Comparison of ENCODE assay signal across 14 cellular contexts in genomic region chr14:77204457-77204796, GRCh38. TPM values are rescaled to one million over a fixed set of nuclear protein-coding genes. Genes with fewer than 3 reads are reported as not detected.
DNase-seq lines count a peak whose midpoint lies in the region; ATAC-seq, FAIRE-seq and TF ChIP-seq lines count a peak whose summit lies in the region.
"Had no signal": no experiment of that assay in that cellular context is flagged by ENCODE, and none has a peak within 500 bp of the region (broad histone marks: within the 10 kb centered on the region; RNA-seq: fewer than 3 reads in every experiment).

No MANE protein-coding gene starts in this region.

- DNase-seq in NCI-H128 (lab: John Stamatoyannopoulos, UW; ENCODE audit: unreplicated experiment) = peak; percentile 47
- peak; percentile 91 for DNase-seq in NCI-H2171 treated with DMSO at 0.1 percent for 48 hours (lab: John Stamatoyannopoulos, UW)
- peak; percentile 33 for DNase-seq in renal cortical epithelial cell (ENCODE audit: low read depth)
- no peak for DNase-seq in activated CD4-positive, alpha-beta T cell treated with anti-CD3 and anti-CD28 coated beads, Interleukin-2, amount 50 U/mL, for 1 hour
- DNase-seq in GM12891 (ENCODE audit: insufficient read length, low spot score) = no peak
- DNase-seq: activated CD8-positive, alpha-beta T cell treated with anti-CD3 and anti-CD28 coated beads for 36 hours; activated naive CD4-positive, alpha-beta T cell treated with anti-CD3 and anti-CD28 coated beads, Interleukin-2, amount 10 ng/mL, durations not matched to agents 7 days and 5 days; CD8-positive, alpha-beta T cell; central memory CD4-positive, alpha-beta T cell; MV-4-11; RPMI8226 had no signal

- no peak for TF ChIP-seq POLR2A in GM12891 (IDR thresholded peaks at IDR 0.05; ENCODE audit: low read depth, low read length)

- peak overlapping the region; percentile 41 for H3K27ac ChIP-seq in cingulate gyrus (ENCODE audit: low read depth, low read length)
- H3K27ac ChIP-seq: suprapubic skin had no signal

- ATAC-seq in GM18502 (IDR thresholded peaks at IDR 0.05; ENCODE audit: poor library complexity, unreplicated experiment) = no peak
- ATAC-seq: activated CD8-positive, alpha-beta T cell treated with anti-CD3 and anti-CD28 coated beads for 36 hours; CD8-positive, alpha-beta T cell had no signal

- FAIRE-seq in GM12891 (lab: Jason Lieb, UNC) = no peak

TF ChIP-seq in GM12891, 5 proteins besides CTCF, POLR2A, EP300 and RAD21:
- no peak for TF ChIP-seq TAF1 (IDR thresholded peaks at IDR 0.05; ENCODE audit: low read depth, low read length)
- TF ChIP-seq POU2F2 (IDR thresholded peaks at IDR 0.05; ENCODE audit: low read depth, low read length) = no peak
- TF ChIP-seq SPI1 (IDR thresholded peaks at IDR 0.05; ENCODE audit: low read depth, low read length) = no peak
- no peak for TF ChIP-seq POLR2AphosphoS5 (IDR thresholded peaks at IDR 0.05; ENCODE audit: low read depth, low read length)
- TF ChIP-seq PAX5 (IDR thresholded peaks at IDR 0.05; ENCODE audit: insufficient read depth, low read length, severe bottlenecking) = no peak

RNA-seq across cellular contexts. Expression of gene TMEM63C, which starts 22.8 kb away (rescaled TPM):
- total RNA-seq in renal cortical epithelial cell = 0.17 and 1.9 TPM in 2 replicates
- 0.04 TPM for polyA plus RNA-seq in GM12891 (2012; ENCODE audit: low read depth, missing spikeins)

Comparison
In these comparisons a context has a peak if more than half of its experiments do, and no peak if none do; other contexts are left out.
1. DNase-seq: peak in NCI-H128 (single experiment), NCI-H2171 treated with DMSO at 0.1 percent for 48 hours (single experiment) and renal cortical epithelial cell (single experiment); none in activated CD4-positive, alpha-beta T cell treated with anti-CD3 and anti-CD28 coated beads, Interleukin-2, amount 50 U/mL, for 1 hour (single experiment) and GM12891 (single experiment).